Comparison of ENCODE assay signal across 1 cellular context in genomic region chr12:98572010-98572409, GRCh38.
TF ChIP-seq lines count a peak whose summit lies in the region.

No MANE protein-coding gene starts in this region.

TF ChIP-seq in HepG2, 621 proteins besides CTCF, POLR2A, EP300 and RAD21:
- TF ChIP-seq FOXP1 (IDR thresholded peaks at IDR 0.05) (no peak), FOXP1 (CRISPR knock-in tag; IDR thresholded peaks at IDR 0.05) (no peak), HMGXB4 (CRISPR knock-in tag; IDR thresholded peaks at IDR 0.05; ENCODE audit: borderline replicate concordance in 1 of 2, low read depth in 1 of 2) (peak in 1 of 2 experiments; percentile 36; a peak in 1 of 4 replicates), ZBTB34 (CRISPR knock-in tag; IDR thresholded peaks at IDR 0.05) (no peak), ZBTB21 (CRISPR knock-in tag; IDR thresholded peaks at IDR 0.05) (no peak), ZNF629 (CRISPR knock-in tag; conservative IDR thresholded peaks at IDR 0.05) (peak; percentile 76), ETV5 (CRISPR knock-in tag; IDR thresholded peaks at IDR 0.05; ENCODE audit: borderline replicate concordance) (no peak), PCBP1 (IDR thresholded peaks at IDR 0.05; ENCODE audit: borderline replicate concordance, low read depth, low read length) (no peak), ZNF646 (CRISPR knock-in tag; IDR thresholded peaks at IDR 0.05) (no peak), TIGD3 (CRISPR knock-in tag; IDR thresholded peaks at IDR 0.05; ENCODE audit: borderline replicate concordance) (no peak), NCOA5 (CRISPR knock-in tag; IDR thresholded peaks at IDR 0.05) (no peak), ZNF30 (CRISPR knock-in tag; IDR thresholded peaks at IDR 0.05) (no peak), STAG1 (CRISPR knock-in tag; IDR thresholded peaks at IDR 0.05) (peak; percentile 15; the same call in 1 of the 2 replicates), KAT7 (CRISPR knock-in tag; IDR thresholded peaks at IDR 0.05; ENCODE audit: borderline replicate concordance) (no peak), ZFY (CRISPR knock-in tag; IDR thresholded peaks at IDR 0.05) (no peak)
